Comparison of ENCODE assay signal across 20 cellular contexts in genomic region chr12:34603382-34604035, GRCh38.
"Had no signal": no experiment of that assay in that cellular context is flagged by ENCODE, and none has a peak within 500 bp of the region (broad histone marks: within the 10 kb centered on the region; RNA-seq: fewer than 3 reads in every experiment).

No MANE protein-coding gene starts in this region.

- DNase-seq: activated CD4-positive, alpha-beta T cell treated with anti-CD3 and anti-CD28 coated beads, Interleukin-2, amount 10 ng/mL, durations not matched to agents 24 days and 14 days; activated CD8-positive, alpha-beta T cell treated with anti-CD3 and anti-CD28 coated beads for 36 hours; activated naive CD4-positive, alpha-beta T cell; activated naive CD8-positive, alpha-beta T cell treated with anti-CD3 and anti-CD28 coated beads for 36 hours; activated T-cell treated with anti-CD3 and anti-CD28 coated beads, Interleukin-2, amount 50 U/mL, for 1 hour; amniotic stem cell; foreskin keratinocyte; midbrain; small intestine; stimulated activated CD4-positive, alpha-beta T cell treated with anti-CD3 and anti-CD28 coated beads, Interleukin-4, amount 100 ng/mL, for 4 hours; stimulated activated naive B cell treated with anti-CD40 and anti-IgM and Interleukin-4, amounts not matched to agents 10 μg/mL and 1 μg/mL and 100 μg/mL, for 72 hours; T1000 had no signal

- H3K4me3 ChIP-seq: dorsolateral prefrontal cortex, hepatocyte, left lung, right atrium auricular region, tibial nerve had no signal

- H3K27ac Mint-ChIP-seq: activated CD4-positive, alpha-beta T cell treated with anti-CD3 and anti-CD28 coated beads, Interleukin-2, amount 10 ng/mL, durations not matched to agents 24 days and 14 days; activated CD8-positive, alpha-beta T cell treated with anti-CD3 and anti-CD28 coated beads for 36 hours; activated naive CD8-positive, alpha-beta T cell treated with anti-CD3 and anti-CD28 coated beads for 36 hours; activated T-helper 17 cell treated with anti-CD3 and anti-CD28 coated beads, Interleukin-2, amount 50 U/mL, for 72 hours; nephron; progenitor cell of endocrine pancreas; stimulated activated naive B cell treated with anti-CD40 and anti-IgM and Interleukin-4, amounts not matched to agents 10 μg/mL and 1 μg/mL and 100 μg/mL, for 72 hours had no signal

- H3K36me3 Mint-ChIP-seq: activated naive CD8-positive, alpha-beta T cell treated with anti-CD3 and anti-CD28 coated beads for 36 hours had no signal

- H3K4me3 Mint-ChIP-seq: activated CD4-positive, alpha-beta T cell treated with anti-CD3 and anti-CD28 coated beads, Interleukin-2, amount 10 ng/mL, durations not matched to agents 24 days and 14 days; activated CD8-positive, alpha-beta T cell treated with anti-CD3 and anti-CD28 coated beads for 36 hours; activated naive CD8-positive, alpha-beta T cell treated with anti-CD3 and anti-CD28 coated beads for 36 hours; activated T-helper 17 cell treated with anti-CD3 and anti-CD28 coated beads, Interleukin-2, amount 50 U/mL, for 72 hours; nephron; stimulated activated naive B cell treated with anti-CD40 and anti-IgM and Interleukin-4, amounts not matched to agents 10 μg/mL and 1 μg/mL and 100 μg/mL, for 72 hours had no signal

- H3K27ac ChIP-seq: dorsolateral prefrontal cortex, foreskin keratinocyte, hepatocyte, left lung, right atrium auricular region, tibial nerve had no signal

- H3K4me1 Mint-ChIP-seq: activated CD4-positive, alpha-beta T cell treated with anti-CD3 and anti-CD28 coated beads, Interleukin-2, amount 10 ng/mL, durations not matched to agents 24 days and 14 days; activated naive CD8-positive, alpha-beta T cell treated with anti-CD3 and anti-CD28 coated beads for 36 hours; activated T-helper 17 cell treated with anti-CD3 and anti-CD28 coated beads, Interleukin-2, amount 50 U/mL, for 72 hours; nephron; stimulated activated naive B cell treated with anti-CD40 and anti-IgM and Interleukin-4, amounts not matched to agents 10 μg/mL and 1 μg/mL and 100 μg/mL, for 72 hours had no signal

- H3K27me3 Mint-ChIP-seq: activated CD4-positive, alpha-beta T cell treated with anti-CD3 and anti-CD28 coated beads, Interleukin-2, amount 10 ng/mL, durations not matched to agents 24 days and 14 days; activated CD8-positive, alpha-beta T cell treated with anti-CD3 and anti-CD28 coated beads for 36 hours; activated naive CD8-positive, alpha-beta T cell treated with anti-CD3 and anti-CD28 coated beads for 36 hours; activated T-helper 17 cell treated with anti-CD3 and anti-CD28 coated beads, Interleukin-2, amount 50 U/mL, for 72 hours; progenitor cell of endocrine pancreas; stimulated activated naive B cell treated with anti-CD40 and anti-IgM and Interleukin-4, amounts not matched to agents 10 μg/mL and 1 μg/mL and 100 μg/mL, for 72 hours had no signal

- H3K27me3 ChIP-seq: foreskin keratinocyte, hepatocyte, left lung, right atrium auricular region, tibial nerve had no signal

- ATAC-seq: activated CD8-positive, alpha-beta T cell treated with anti-CD3 and anti-CD28 coated beads for 36 hours; activated T-helper 17 cell treated with anti-CD3 and anti-CD28 coated beads, Interleukin-2, amount 50 U/mL, for 72 hours; foreskin keratinocyte; left lung; stimulated activated naive B cell treated with anti-CD40 and anti-IgM and Interleukin-4, amounts not matched to agents 10 μg/mL and 1 μg/mL and 100 μg/mL, for 72 hours had no signal

- H3K4me1 ChIP-seq: foreskin keratinocyte, left lung, right atrium auricular region, tibial nerve had no signal

- H3K36me3 ChIP-seq: left lung, right atrium auricular region, tibial nerve had no signal
